In genomic region chr1:54356680-54357147, GRCh38 we compare ENCODE assay signal across 8 cellular contexts. TPM values are rescaled to one million over a fixed set of nuclear protein-coding genes. Genes with fewer than 3 reads are reported as not detected.
A peak's percentile ranks its signal among the peaks of the same experiment; 100 is the strongest.
DNase-seq lines count a peak whose midpoint lies in the region; ATAC-seq and TF ChIP-seq lines count a peak whose summit lies in the region.

No MANE protein-coding gene starts in this region.

- intact Hi-C loops in cardiac septum (cut with DNase I): loop anchor here (5.0 kb wide), 1 partner anchor 44 kb away; no protein-coding TSS in a partner anchor
- intact Hi-C loops in lower lobe of right lung (cut with DNase I): no loop called here
- intact Hi-C loops in upper lobe of right lung (cut with DNase I): no loop called here

- H3K4me3 ChIP-seq in cardiac muscle cell (no peak overlapping the region), lower lobe of right lung (peak overlapping the region; percentile 28), upper lobe of right lung (peak overlapping the region; percentile 25)

- H3K36me3 ChIP-seq in cardiac muscle cell (no peaks in the 10 kb centered on the region), lower lobe of right lung (peaks cover 9% of the 10 kb centered on the region), upper lobe of right lung (no peaks in the 10 kb centered on the region)

- no peak for DNase-seq in cardiac muscle cell (ENCODE audit: low read depth in 1 of 2, low spot score in 1 of 2)
- DNase-seq in cardiac septum (ENCODE audit: low spot score): no peak
- DNase-seq in activated CD8-positive, alpha-beta memory T cell treated with anti-CD3 and anti-CD28 coated beads, Interleukin-2, amount 50 U/mL, for 1 hour (ENCODE audit: extremely low read depth): peak; percentile 14
- no peak for DNase-seq in lower lobe of right lung
- DNase-seq in upper lobe of right lung: no peak
- no peak for DNase-seq in SHP77 treated with DMSO at 0.1 percent for 48 hours (lab: John Stamatoyannopoulos, UW)
- no peak for DNase-seq in NCI-H748 (lab: John Stamatoyannopoulos, UW; ENCODE audit: unreplicated experiment)

- TF ChIP-seq CTCF in cardiac muscle cell (IDR thresholded peaks at IDR 0.05; ENCODE audit: low read depth, low read length) (no peak), lower lobe of right lung (IDR thresholded peaks at IDR 0.05) (no peak), upper lobe of right lung (IDR thresholded peaks at IDR 0.05) (no peak)

- no peaks in the 10 kb centered on the region for H3K9me3 ChIP-seq in cardiac muscle cell (ENCODE audit: low read depth)
- no peaks in the 10 kb centered on the region for H3K9me3 ChIP-seq in lower lobe of right lung
- H3K9me3 ChIP-seq in upper lobe of right lung: no peaks in the 10 kb centered on the region

- H3K27ac ChIP-seq in cardiac muscle cell: peak overlapping the region; percentile 92
- H3K27ac ChIP-seq in lower lobe of right lung: no peak overlapping the region
- no peak overlapping the region for H3K27ac ChIP-seq in upper lobe of right lung

- ATAC-seq in lower lobe of right lung: peak in 1 of 2 donors; percentile 42
- ATAC-seq in upper lobe of right lung: no peak
- ATAC-seq in GM21515 (IDR thresholded peaks at IDR 0.05; ENCODE audit: unreplicated experiment): no peak

- no peaks in the 10 kb centered on the region for H3K27me3 ChIP-seq in cardiac muscle cell
- H3K27me3 ChIP-seq in lower lobe of right lung (ENCODE audit: low read depth): no peaks in the 10 kb centered on the region
- H3K27me3 ChIP-seq in upper lobe of right lung: no peaks in the 10 kb centered on the region

- H3K4me1 ChIP-seq in cardiac muscle cell (ENCODE audit: low read depth) (peaks cover 78% of the 10 kb centered on the region), lower lobe of right lung (peaks cover 56% of the 10 kb centered on the region), upper lobe of right lung (peaks cover 33% of the 10 kb centered on the region)

RNA-seq across cellular contexts. Expression of gene SSBP3, which starts 49.5 kb away (rescaled TPM):
- total RNA-seq in cardiac muscle cell: 81.0 and 90.6 TPM in 2 replicates
- 40.2 and 56.0 TPM in 2 replicates for polyA plus RNA-seq in cardiac muscle cell
- total RNA-seq in cardiac septum: 45.4 TPM
- 44.0 TPM for total RNA-seq in lower lobe of right lung
- total RNA-seq in upper lobe of right lung: 40.4 TPM
